In the genomic region with DNA sequence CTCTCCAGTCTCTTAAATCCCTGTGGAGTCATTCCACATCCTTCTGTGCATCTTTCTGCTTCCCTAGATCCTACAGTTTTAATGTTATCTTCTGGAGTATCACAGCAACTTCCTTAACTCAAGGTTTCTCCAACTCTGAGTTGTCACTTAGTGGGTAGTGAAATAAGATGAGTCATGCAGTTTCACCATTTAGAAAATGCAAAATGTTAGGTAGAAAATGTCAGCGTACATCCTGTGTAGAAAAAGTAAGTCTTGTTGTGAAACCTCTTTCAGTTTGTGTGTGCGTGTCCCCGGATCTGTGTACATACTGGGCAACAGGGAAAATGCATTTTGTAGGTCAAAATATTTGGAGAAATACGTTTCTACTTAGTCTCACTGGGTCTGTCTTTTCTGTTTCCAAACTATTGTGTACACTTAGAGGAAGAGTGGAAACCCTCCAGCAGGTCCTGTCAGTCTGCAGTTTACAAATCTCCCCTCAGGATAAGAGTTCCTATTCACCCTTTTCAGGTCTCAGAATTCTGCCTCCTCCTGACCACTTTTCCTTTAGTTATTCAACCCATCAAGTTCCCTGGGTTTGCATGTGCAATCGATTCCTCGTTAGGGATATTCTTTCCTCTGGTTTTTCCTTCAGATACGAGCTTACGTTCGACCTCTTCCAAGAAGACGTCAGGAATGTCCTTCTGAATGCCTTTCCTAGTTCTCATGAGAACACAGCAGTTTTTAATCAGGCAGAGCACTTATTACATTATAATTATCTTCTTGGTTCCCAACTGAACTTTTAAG, we compare ENCODE assay signal across 8 cellular contexts.
DNase-seq lines count a peak whose midpoint lies in the region; ATAC-seq and TF ChIP-seq lines count a peak whose summit lies in the region.

No MANE protein-coding gene starts in this region.

- DNase-seq in Calu3 (peak; percentile 31), SJCRH30 (peak; percentile 44 to 78), midbrain (lab: John Stamatoyannopoulos, UW) (peak; percentile 35), occipital lobe (lab: John Stamatoyannopoulos, UW) (no peak), NCI-H1694 (lab: John Stamatoyannopoulos, UW) (no peak)
- peak in 1 of 3 experiments; percentile 20 for DNase-seq in effector memory CD8-positive, alpha-beta T cell

- H3K36me3 Mint-ChIP-seq in Calu3 (ENCODE audit: insufficient read depth, unreplicated experiment) = peaks cover 32% of the 10 kb centered on the region
- no peaks in the 10 kb centered on the region for H3K36me3 Mint-ChIP-seq in effector memory CD8-positive, alpha-beta T cell (ENCODE audit: insufficient read depth)

- no peaks in the 10 kb centered on the region for H3K9me3 Mint-ChIP-seq in Calu3 (ENCODE audit: low read depth, unreplicated experiment)
- no peaks in the 10 kb centered on the region for H3K9me3 Mint-ChIP-seq in effector memory CD8-positive, alpha-beta T cell

- CTCF ChIA-PET in Calu3 (lab: Charles Lee) = interaction anchor here (1.0 to 3.1 kb wide), 5 partner anchors 11 to 265 kb away, joined by 3 to 35 read pairs (median 6); no protein-coding TSS in a partner anchor

- no peaks in the 10 kb centered on the region for H3K27me3 Mint-ChIP-seq in Calu3 (ENCODE audit: unreplicated experiment)
- no peaks in the 10 kb centered on the region for H3K27me3 Mint-ChIP-seq in effector memory CD8-positive, alpha-beta T cell

- TF ChIP-seq CTCF in Calu3 (IDR thresholded peaks at IDR 0.05; ENCODE audit: unreplicated experiment) = no peak

- H3K4me1 ChIP-seq in SJCRH30 = peaks cover 9% of the 10 kb centered on the region

- H3K4me3 ChIP-seq in SJCRH30 = peak overlapping the region; percentile 51

- H3K27me3 ChIP-seq in SJCRH30 = no peaks in the 10 kb centered on the region

- no TSS peak for BruUV-seq in Calu3 (replicated peaks; lab: Mats Ljungman, UMichigan)

- no peak overlapping the region for H3K4me3 Mint-ChIP-seq in Calu3 (ENCODE audit: low read depth, unreplicated experiment)
- no peak overlapping the region for H3K4me3 Mint-ChIP-seq in effector memory CD8-positive, alpha-beta T cell

- no peaks in the 10 kb centered on the region for H3K9me3 ChIP-seq in SJCRH30 (replicated peaks)

- no peaks in the 10 kb centered on the region for H3K36me3 ChIP-seq in SJCRH30

- no peaks in the 10 kb centered on the region for H3K4me1 Mint-ChIP-seq in Calu3 (ENCODE audit: low read depth, unreplicated experiment)
- peaks cover 3 to 5% of the 10 kb centered on the region in 2 donors for H3K4me1 Mint-ChIP-seq in effector memory CD8-positive, alpha-beta T cell (ENCODE audit: low read depth in 2 of 2)

- peak; percentile 90 for ATAC-seq in GM19372 (IDR thresholded peaks at IDR 0.05; ENCODE audit: low read depth, unreplicated experiment)
- ATAC-seq in HG03354 (IDR thresholded peaks at IDR 0.05; ENCODE audit: poor library complexity, severe bottlenecking, unreplicated experiment) = peak; percentile 92
- peak; percentile 70 for ATAC-seq in effector memory CD8-positive, alpha-beta T cell (replicated peaks)

- peak overlapping the region; percentile 94 for H3K27ac ChIP-seq in SJCRH30

- intact Hi-C loops in Calu3 (cut with micrococcal nuclease; ENCODE audit: unreplicated experiment) = loop anchor here (2.0 kb wide), 1 partner anchor 48 kb away; no protein-coding TSS in a partner anchor

- H3K27ac Mint-ChIP-seq in Calu3 (ENCODE audit: unreplicated experiment) = no peak overlapping the region
- H3K27ac Mint-ChIP-seq in effector memory CD8-positive, alpha-beta T cell = no peak overlapping the region

Comparison
In these comparisons a context has a peak if more than half of its experiments do, and no peak if none do; other contexts are left out.
1. DNase-seq: peak in Calu3 (single experiment), SJCRH30 (2 of 2) and midbrain (single experiment); none in occipital lobe (single experiment) and NCI-H1694 (single experiment).
2. Peak in every context shown above with its lines, with median percentiles within 50 percentile points of each other: ATAC-seq.